ENCODE assay signal across 22 cellular contexts in genomic region chr9:99114846-99115500, GRCh38. TPM values are rescaled to one million over a fixed set of nuclear protein-coding genes. Genes with fewer than 3 reads are reported as not detected.
DNase-seq lines count a peak whose midpoint lies in the region; ATAC-seq and TF ChIP-seq lines count a peak whose summit lies in the region.
"Had no signal": no experiment of that assay in that cellular context is flagged by ENCODE, and none has a peak within 500 bp of the region (broad histone marks: within the 10 kb centered on the region; RNA-seq: fewer than 3 reads in every experiment).

No MANE protein-coding gene starts in this region.

- H3K27ac ChIP-seq in OCI-LY1 (ENCODE audit: low read depth, low read length, poor library complexity, severe bottlenecking): peak overlapping the region; percentile 87
- peak overlapping the region; percentile 48 for H3K27ac ChIP-seq in psoas muscle
- H3K27ac ChIP-seq in right cardiac atrium (ENCODE audit: low read length): no peak overlapping the region
- no peak overlapping the region for H3K27ac ChIP-seq in GM23248
- H3K27ac ChIP-seq: C4-2B, colonic mucosa had no signal

- H3K27ac Mint-ChIP-seq in activated naive CD4-positive, alpha-beta T cell treated with anti-CD3 and anti-CD28 coated beads, Interleukin-2, amount 50 U/mL, for 72 hours: no peak overlapping the region
- H3K27ac Mint-ChIP-seq: activated CD8-positive, alpha-beta T cell treated with anti-CD3 and anti-CD28 coated beads for 36 hours had no signal

- ATAC-seq in psoas muscle (peak in 2 of 4 donors; percentile 36 to 62), right cardiac atrium (no peak)
- no peak for ATAC-seq in activated naive CD4-positive, alpha-beta T cell treated with anti-CD3 and anti-CD28 coated beads, Interleukin-2, amount 50 U/mL, for 72 hours
- ATAC-seq: activated CD8-positive, alpha-beta T cell treated with anti-CD3 and anti-CD28 coated beads for 36 hours; gastroesophageal sphincter; Right ventricle myocardium inferior had no signal

- no peak overlapping the region for H2AFZ ChIP-seq in OCI-LY1 (ENCODE audit: low read length)
- H2AFZ ChIP-seq in GM23248: no peak overlapping the region

- intact Hi-C loops in psoas muscle (cut with DNase I): no loop called here
- intact Hi-C loops in right cardiac atrium (cut with DNase I): no loop called here

- peaks cover 0 to 8% of the 10 kb centered on the region in 2 donors for H3K36me3 Mint-ChIP-seq in activated naive CD4-positive, alpha-beta T cell treated with anti-CD3 and anti-CD28 coated beads, Interleukin-2, amount 50 U/mL, for 72 hours

- DNase-seq in COLO829 (ENCODE audit: low spot score): peak; percentile 73
- peak; percentile 36 for DNase-seq in epidermal melanocyte (ENCODE audit: insufficient read length, low spot score)
- no peak for DNase-seq in psoas muscle
- no peak for DNase-seq in SW 1271 (lab: John Stamatoyannopoulos, UW)
- no peak for DNase-seq in right cardiac atrium
- DNase-seq in activated naive CD4-positive, alpha-beta T cell treated with anti-CD3 and anti-CD28 coated beads, Interleukin-2, amount 50 U/mL, for 72 hours (ENCODE audit: low spot score in 2 of 2): no peak
- DNase-seq in GM23248: no peak
- DNase-seq: activated CD4-positive, CD25-positive, alpha-beta regulatory T cell; activated CD8-positive, alpha-beta T cell treated with anti-CD3 and anti-CD28 coated beads for 36 hours; activated effector memory CD4-positive, alpha-beta T cell treated with Interleukin-2 at 50 U/mL for 16 hours; colonic mucosa; effector memory CD4-positive, alpha-beta T cell; KG1; NCI-H1436; stimulated activated CD4-positive, alpha-beta T cell treated with anti-CD3 and anti-CD28 coated beads, Interleukin-4, amount 100 ng/mL, for 4 hours; stimulated activated naive CD4-positive, alpha-beta T cell had no signal

- H3F3A ChIP-seq in OCI-LY1 (ENCODE audit: insufficient read depth, low read length): no peaks in the 10 kb centered on the region
- 0 out of 2 replicates have a peak, but pooled peaks cover 12% of the 10 kb centered on the region for H3F3A ChIP-seq in GM23248 (ENCODE audit: insufficient read depth)

- H3K4me2 ChIP-seq in OCI-LY1 (ENCODE audit: low read length) (peak overlapping the region; percentile 45; the same call in 1 of the 2 replicates), GM23248 (ENCODE audit: unreplicated experiment) (no peak overlapping the region)

- H3K79me2 ChIP-seq in OCI-LY1 (ENCODE audit: insufficient read depth, low read length) (peaks cover 81% of the 10 kb centered on the region), GM23248 (ENCODE audit: insufficient read depth) (peaks cover 100% of the 10 kb centered on the region)

- H3K27me3 ChIP-seq in OCI-LY1 (ENCODE audit: insufficient read depth, low read length): no peaks in the 10 kb centered on the region
- no peaks in the 10 kb centered on the region for H3K27me3 ChIP-seq in psoas muscle (ENCODE audit: insufficient read depth in 3 of 3, low read length in 2 of 3)
- no peaks in the 10 kb centered on the region for H3K27me3 ChIP-seq in right cardiac atrium (ENCODE audit: control insufficient read depth, insufficient read depth)
- no peaks in the 10 kb centered on the region for H3K27me3 ChIP-seq in GM23248 (replicated peaks; ENCODE audit: insufficient read depth)
- H3K27me3 ChIP-seq: colonic mucosa, esophagus muscularis mucosa, gastroesophageal sphincter had no signal

- TF ChIP-seq CTCF in OCI-LY1 (IDR thresholded peaks at IDR 0.05; ENCODE audit: low read length) (no peak), psoas muscle (IDR thresholded peaks at IDR 0.05) (no peak)

- no peaks in the 10 kb centered on the region for H3K9me3 ChIP-seq in OCI-LY1 (ENCODE audit: low read length)
- H3K9me3 ChIP-seq in psoas muscle: no peaks in the 10 kb centered on the region
- H3K9me3 ChIP-seq in right cardiac atrium (ENCODE audit: control insufficient read depth, low read length): no peaks in the 10 kb centered on the region
- H3K9me3 ChIP-seq in GM23248 (ENCODE audit: low read depth): no peaks in the 10 kb centered on the region
- H3K9me3 ChIP-seq: colonic mucosa, esophagus muscularis mucosa, gastroesophageal sphincter had no signal

- H3K4me3 ChIP-seq in OCI-LY1 (ENCODE audit: low read depth, low read length, poor library complexity, severe bottlenecking) (no peak overlapping the region), psoas muscle (peak overlapping the region; percentile 5), right cardiac atrium (ENCODE audit: low read length) (no peak overlapping the region), GM23248 (no peak overlapping the region)
- H3K4me3 ChIP-seq: colonic mucosa, esophagus muscularis mucosa, gastroesophageal sphincter had no signal

- no peaks in the 10 kb centered on the region for H3K36me3 ChIP-seq in OCI-LY1 (ENCODE audit: insufficient read depth, low read length)
- no peaks in the 10 kb centered on the region for H3K36me3 ChIP-seq in psoas muscle (ENCODE audit: insufficient read depth in 1 of 2, low read depth in 1 of 2)
- H3K36me3 ChIP-seq in GM23248 (ENCODE audit: low read depth): peaks cover 3% of the 10 kb centered on the region
- H3K36me3 ChIP-seq: colonic mucosa, esophagus muscularis mucosa, gastroesophageal sphincter had no signal

- H3K9ac ChIP-seq in OCI-LY1 (ENCODE audit: low read length): no peak overlapping the region
- no peak overlapping the region for H3K9ac ChIP-seq in GM23248

- H4K20me1 ChIP-seq in OCI-LY1 (ENCODE audit: insufficient read depth, low read length): no peaks in the 10 kb centered on the region
- peaks cover 29% of the 10 kb centered on the region for H4K20me1 ChIP-seq in GM23248 (ENCODE audit: insufficient read depth)

- in situ Hi-C loops in GM23248 (cut with MboI): no loop called here

- no peaks in the 10 kb centered on the region for H3K9me2 ChIP-seq in OCI-LY1 (ENCODE audit: low read depth, low read length)
- H3K9me2 ChIP-seq in GM23248 (ENCODE audit: insufficient read depth): no peaks in the 10 kb centered on the region

- whole genome bisulfite sequencing in psoas muscle, 3 donors: 53 to 67% (median 55%) methylated on average over 6 of the region's 6 CpGs
- WGBS in right cardiac atrium: 59% methylated on average over 6 of the region's 6 CpGs
- WGBS in GM23248 (ENCODE audit: low coverage in 1 of 2, low lambda C conversion rate in 2 of 2, missing lambda C conversion rate in 2 of 2), 2 experiments: 80 to 87% methylated on average over 6 of the region's 6 CpGs

- peaks cover 0 to 3% of the 10 kb centered on the region in 2 donors for H3K9me3 Mint-ChIP-seq in activated naive CD4-positive, alpha-beta T cell treated with anti-CD3 and anti-CD28 coated beads, Interleukin-2, amount 50 U/mL, for 72 hours
- H3K9me3 Mint-ChIP-seq: activated CD8-positive, alpha-beta T cell treated with anti-CD3 and anti-CD28 coated beads for 36 hours; neural crest cell had no signal

- H3K4me1 ChIP-seq in OCI-LY1 (ENCODE audit: insufficient read depth, low read length, severe bottlenecking) (peaks cover 92% of the 10 kb centered on the region), psoas muscle (peaks cover 75% of the 10 kb centered on the region), right cardiac atrium (ENCODE audit: control insufficient read depth, insufficient read depth, low read length) (peaks cover 9% of the 10 kb centered on the region), GM23248 (ENCODE audit: insufficient read depth) (peaks cover 14% of the 10 kb centered on the region)
- H3K4me1 ChIP-seq: colonic mucosa had no signal

RNA-seq across cellular contexts. Expression of gene TGFBR1, which starts 10.1 kb away (rescaled TPM):
- 10 to 100 TPM; 18.3 to 25.7 (median 20.6) TPM for total RNA-seq in psoas muscle
- polyA plus RNA-seq in psoas muscle: 1 to 10 TPM; 5.3 to 7.8 (median 5.4) TPM
- 10 to 100 TPM; 13.3 to 25.8 (median 15.0) TPM for total RNA-seq in right cardiac atrium
- 4.3 TPM for polyA plus RNA-seq in right cardiac atrium
- total RNA-seq in activated naive CD4-positive, alpha-beta T cell treated with anti-CD3 and anti-CD28 coated beads, Interleukin-2, amount 50 U/mL, for 72 hours: 10 to 100 TPM; 13.4 to 23.4 TPM
- total RNA-seq in GM23248 (2014; rRNA removed; shearing (Covaris generic)): 73.9 and 75.1 TPM in 2 replicates
- polyA plus RNA-seq in GM23248 (2016; fragmentation: Nextera tagmentation; extraction: Ambion mirVana): 41.0 and 46.3 TPM in 2 replicates

Comparison
In these comparisons a context has a peak if more than half of its experiments do, and no peak if none do; other contexts are left out.
1. DNase-seq: peak in COLO829 (single experiment) and epidermal melanocyte (single experiment); none in psoas muscle (0 of 2), SW 1271 (0 of 2), right cardiac atrium (0 of 3), activated naive CD4-positive, alpha-beta T cell treated with anti-CD3 and anti-CD28 coated beads, Interleukin-2, amount 50 U/mL, for 72 hours (0 of 2) and GM23248 (single experiment).
2. H3K27ac ChIP-seq: peak in OCI-LY1 (single experiment) and psoas muscle (single experiment); none in right cardiac atrium (single experiment) and GM23248 (single experiment).